25 cellular contexts compared by ENCODE assay signal in genomic region chr7:93562106-93562505, GRCh38. TPM values are rescaled to one million over a fixed set of nuclear protein-coding genes. Genes with fewer than 3 reads are reported as not detected.
A peak's percentile ranks its signal among the peaks of the same experiment; 100 is the strongest.
DNase-seq lines count a peak whose midpoint lies in the region; FAIRE-seq and TF ChIP-seq lines count a peak whose summit lies in the region.
"Had no signal": no experiment of that assay in that cellular context is flagged by ENCODE, and none has a peak within 500 bp of the region (broad histone marks: within the 10 kb centered on the region; RNA-seq: fewer than 3 reads in every experiment).

No MANE protein-coding gene starts in this region.

- H4K91ac ChIP-seq in trophoblast cell (ENCODE audit: low read depth, low read length): no peak overlapping the region

- H2BK120ac ChIP-seq in trophoblast cell (ENCODE audit: insufficient read depth, low read length, poor library complexity): no peak overlapping the region

- no peak overlapping the region for H2AK5ac ChIP-seq in trophoblast cell (ENCODE audit: low read length)

- CTCF ChIA-PET in mammary epithelial cell (lab: Charles Lee; ENCODE audit: low non-redundant PET): no interaction called here

- H2AFZ ChIP-seq in mammary epithelial cell (ENCODE audit: low read depth, low read length) (no peak overlapping the region), trophoblast cell (ENCODE audit: insufficient read depth, low read length, poor library complexity) (no peak overlapping the region)

- H3K4me3 ChIP-seq in mammary epithelial cell (replicated peaks in 1 of 3; ENCODE audit: insufficient read depth in 1 of 3, low read depth in 2 of 3, low read length in 3 of 3) (no peak overlapping the region), breast epithelium (no peak overlapping the region), epithelial cell of esophagus (ENCODE audit: low read length) (no peak overlapping the region), kidney (ENCODE audit: low read length in 2 of 2) (no peak overlapping the region), coronary artery (no peak overlapping the region), trophoblast cell (ENCODE audit: low read depth, low read length) (no peak overlapping the region)
- H3K4me3 ChIP-seq: BLaER1 had no signal

- no peaks in the 10 kb centered on the region for H4K20me1 ChIP-seq in mammary epithelial cell (ENCODE audit: insufficient read depth, low read length)
- H4K20me1 ChIP-seq: BLaER1 had no signal

- in situ Hi-C loops in mammary epithelial cell (cut with MboI; ENCODE audit: low sequenced_read_pairs in 2 of 2): no loop called here

- H3K9ac ChIP-seq in mammary epithelial cell (ENCODE audit: insufficient read depth, low read length) (no peak overlapping the region), kidney (ENCODE audit: low read length in 2 of 2) (no peak overlapping the region), trophoblast cell (ENCODE audit: low read length) (no peak overlapping the region)
- H3K9ac ChIP-seq: BLaER1 had no signal

- H3K4ac ChIP-seq in trophoblast cell (ENCODE audit: low read depth, low read length): no peak overlapping the region

- no peaks in the 10 kb centered on the region for H3K79me1 ChIP-seq in trophoblast cell (ENCODE audit: low read length)

- WGBS in mammary epithelial cell (ENCODE audit: low coverage, missing lambda C conversion rate): 17% methylated on average over 2 of the region's 2 CpGs
- WGBS in trophoblast cell (ENCODE audit: extremely low coverage, insufficient coverage, insufficient read length): no CpG with 5 or more reads among the region's 2 CpGs

- H3K27ac ChIP-seq in mammary epithelial cell (ENCODE audit: insufficient read depth, low read depth, low read length): no peak overlapping the region
- no peak overlapping the region for H3K27ac ChIP-seq in breast epithelium
- no peak overlapping the region for H3K27ac ChIP-seq in kidney (ENCODE audit: low read depth in 2 of 2, low read length in 2 of 2)
- no peak overlapping the region for H3K27ac ChIP-seq in coronary artery
- no peak overlapping the region for H3K27ac ChIP-seq in trophoblast cell (ENCODE audit: low read depth, low read length)
- H3K27ac ChIP-seq: 22Rv1, BLaER1 had no signal

- no peak overlapping the region for H3K14ac ChIP-seq in trophoblast cell (ENCODE audit: low read length)

- no TSS peak for BruUV-seq in mammary epithelial cell (replicated peaks; lab: Mats Ljungman, UMichigan)

- H3K4me2 ChIP-seq in mammary epithelial cell (ENCODE audit: insufficient read depth, low read depth, low read length): no peak overlapping the region
- no peak overlapping the region for H3K4me2 ChIP-seq in trophoblast cell (ENCODE audit: low read length)
- H3K4me2 ChIP-seq: BLaER1 had no signal

- intact Hi-C loops in mammary epithelial cell (cut with micrococcal nuclease): no loop called here
- intact Hi-C loops in breast epithelium (cut with DNase I; ENCODE audit: low total_unique reads): no loop called here
- intact Hi-C loops in kidney (cut with DNase I): no loop called here

- no peaks in the 10 kb centered on the region for H3K79me2 ChIP-seq in mammary epithelial cell (ENCODE audit: insufficient read depth, low read length)
- no peaks in the 10 kb centered on the region for H3K79me2 ChIP-seq in trophoblast cell (ENCODE audit: control insufficient read depth, insufficient read depth, low read length, poor library complexity)

- no peak overlapping the region for H2BK12ac ChIP-seq in trophoblast cell (ENCODE audit: low read length)

- H3K23ac ChIP-seq in trophoblast cell (ENCODE audit: low read length): no peak overlapping the region

- H2BK5ac ChIP-seq in trophoblast cell (ENCODE audit: low read depth, low read length, poor library complexity): no peak overlapping the region

- H4K8ac ChIP-seq in trophoblast cell (ENCODE audit: low read depth, low read length): no peak overlapping the region

- DNase-seq in mammary epithelial cell (peak; percentile 4), breast epithelium (ENCODE audit: low spot score in 2 of 2) (no peak), epithelial cell of esophagus (ENCODE audit: low read depth) (peak; percentile 65), kidney (no peak), coronary artery (ENCODE audit: low spot score) (no peak), DMS153 (lab: John Stamatoyannopoulos, UW) (no peak), trophoblast cell (no peak)
- DNase-seq: ACHN; BE2C; C1 segment of cervical spinal cord; CD4-positive, alpha-beta memory T cell; CD4-positive, CD25-positive, alpha-beta regulatory T cell; CD8-positive, alpha-beta memory T cell; COR-L47; DMS 273 treated with DMSO at 0.1 percent for 48 hours; DMS79 treated with DMSO at 0.1 percent for 48 hours; GF-D8 had no signal

- H3K18ac ChIP-seq in trophoblast cell (ENCODE audit: low read length): no peak overlapping the region

- dilution Hi-C loops in mammary epithelial cell (cut with HindIII; ENCODE audit: low sequenced_read_pairs): no loop called here

- H3K27me3 ChIP-seq in mammary epithelial cell (ENCODE audit: insufficient read depth, low read length): peaks cover 2% of the 10 kb centered on the region
- no peaks in the 10 kb centered on the region for H3K27me3 ChIP-seq in breast epithelium
- no peaks in the 10 kb centered on the region for H3K27me3 ChIP-seq in trophoblast cell (ENCODE audit: insufficient read depth, low read length)
- H3K27me3 ChIP-seq: BLaER1 had no signal

- TF ChIP-seq POLR2A in breast epithelium (IDR thresholded peaks at IDR 0.05): no peak

- H3K36me3 ChIP-seq in mammary epithelial cell (ENCODE audit: insufficient read depth, low read length) (no peaks in the 10 kb centered on the region), breast epithelium (no peaks in the 10 kb centered on the region), kidney (ENCODE audit: control insufficient read depth in 1 of 2, insufficient read depth in 2 of 2, low read length in 2 of 2) (no peaks in the 10 kb centered on the region), trophoblast cell (ENCODE audit: control insufficient read depth in 1 of 2, insufficient read depth in 2 of 2, low read length in 2 of 2) (no peaks in the 10 kb centered on the region)
- H3K36me3 ChIP-seq: BE2C, BLaER1 had no signal

- peak; percentile 11 for FAIRE-seq in kidney (lab: Jason Lieb, UNC)
- FAIRE-seq: G401.6, GM12891, GM19239 had no signal

- no peak overlapping the region for H4K12ac ChIP-seq in trophoblast cell (ENCODE audit: low read depth, low read length)

- H3K4me1 ChIP-seq in mammary epithelial cell (ENCODE audit: insufficient read depth, low read length): peaks cover 14% of the 10 kb centered on the region
- no peaks in the 10 kb centered on the region for H3K4me1 ChIP-seq in breast epithelium
- no peaks in the 10 kb centered on the region for H3K4me1 ChIP-seq in kidney (ENCODE audit: control insufficient read depth in 1 of 2, insufficient read depth in 1 of 2, low read depth in 1 of 2, low read length in 2 of 2)
- H3K4me1 ChIP-seq in trophoblast cell (ENCODE audit: control insufficient read depth in 1 of 2, insufficient read depth in 2 of 2, low read length in 2 of 2): no peaks in the 10 kb centered on the region
- H3K4me1 ChIP-seq: BE2C had no signal

- TF ChIP-seq CTCF in mammary epithelial cell (conservative IDR thresholded peaks at IDR 0.05 in 1 of 2, IDR thresholded peaks at IDR 0.05 in 1 of 2; ENCODE audit: extremely low read depth in 1 of 2, insufficient read depth in 1 of 2, low read depth in 1 of 2, low read length in 2 of 2): no peak
- no peak for TF ChIP-seq CTCF in breast epithelium (IDR thresholded peaks at IDR 0.05)
- TF ChIP-seq CTCF in epithelial cell of esophagus (IDR thresholded peaks at IDR 0.05; ENCODE audit: insufficient read depth, low read depth, low read length, missing control alignments): no peak
- no peak for TF ChIP-seq CTCF in kidney (IDR thresholded peaks at IDR 0.05; ENCODE audit: borderline replicate concordance, extremely low read depth, insufficient read depth)
- TF ChIP-seq CTCF in coronary artery (IDR thresholded peaks at IDR 0.05): no peak

- no peaks in the 10 kb centered on the region for H3K9me3 ChIP-seq in mammary epithelial cell (replicated peaks; ENCODE audit: insufficient read depth, low read length)
- no peaks in the 10 kb centered on the region for H3K9me3 ChIP-seq in breast epithelium
- no peaks in the 10 kb centered on the region for H3K9me3 ChIP-seq in kidney (ENCODE audit: control insufficient read depth in 1 of 2, low read length in 2 of 2)
- no peaks in the 10 kb centered on the region for H3K9me3 ChIP-seq in trophoblast cell (ENCODE audit: insufficient read depth, low read depth, low read length)
- H3K9me3 ChIP-seq: BE2C, BLaER1 had no signal

RNA-seq across cellular contexts. Expression of gene CALCR, which starts 12.4 kb away (rescaled TPM):
- total RNA-seq in mammary epithelial cell: not detected
- polyA plus RNA-seq in mammary epithelial cell: not detected
- not detected for polyA minus RNA-seq in mammary epithelial cell
- total RNA-seq in breast epithelium: under 1 TPM; 0.15 to 0.80 (median 0.66) TPM
- 5.3 TPM for total RNA-seq in kidney
- 0.97 TPM for polyA plus RNA-seq in kidney (ENCODE audit: insufficient read depth, low read depth, low replicate concordance)
- 2.9 and 3.2 TPM in 2 replicates for polyA plus RNA-seq in trophoblast cell (2013)
- total RNA-seq: A673; CD4-positive, alpha-beta memory T cell; CD4-positive, CD25-positive, alpha-beta regulatory T cell; CD8-positive, alpha-beta memory T cell had no signal
- polyA plus RNA-seq: AG04450; CD14-positive monocyte; CD4-positive, alpha-beta memory T cell; CD4-positive, CD25-positive, alpha-beta regulatory T cell; CD8-positive, alpha-beta memory T cell had no signal

Comparison
In these comparisons a context has a peak if more than half of its experiments do, and no peak if none do; other contexts are left out.
1. DNase-seq: peak in mammary epithelial cell (single experiment) and epithelial cell of esophagus (single experiment); none in breast epithelium (0 of 2), kidney (single experiment), coronary artery (single experiment), DMS153 (single experiment) and trophoblast cell (0 of 2).